In the genomic region with DNA sequence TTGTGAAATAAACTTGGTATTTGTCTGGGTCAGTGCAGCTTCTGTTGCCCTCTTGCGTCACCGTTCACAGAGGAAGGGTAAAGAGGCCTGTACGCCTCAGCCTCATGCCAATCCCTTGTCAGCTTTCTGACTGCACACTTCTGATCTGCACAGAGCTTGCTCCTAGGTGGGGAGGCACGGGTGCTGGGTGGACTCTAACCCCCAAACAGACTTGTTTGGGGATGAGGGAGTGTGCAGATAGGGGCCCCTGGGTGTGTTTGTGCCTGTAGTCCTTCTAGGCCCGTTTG, we compare ENCODE assay signal across 7 cellular contexts. TPM values are rescaled to one million over a fixed set of nuclear protein-coding genes. Genes with fewer than 3 reads are reported as not detected.
A peak's percentile ranks its signal among the peaks of the same experiment; 100 is the strongest.
DNase-seq lines count a peak whose midpoint lies in the region; ATAC-seq and TF ChIP-seq lines count a peak whose summit lies in the region.

No MANE protein-coding gene starts in this region.

- in situ Hi-C loops in GM23248 (cut with MboI) = no loop called here

- H3K27ac ChIP-seq in GM23248 (0 out of 2 replicates have a peak overlapping the region, but pooled peaks have one; percentile 36), OCI-LY3 (ENCODE audit: low read length) (no peak overlapping the region)

- H3K27ac Mint-ChIP-seq in endothelial cell (ENCODE audit: unreplicated experiment) = no peak overlapping the region
- peak overlapping the region; percentile 86 for H3K27ac Mint-ChIP-seq in progenitor cell of endocrine pancreas

- peak overlapping the region; percentile 80 for H3K4me2 ChIP-seq in GM23248 (ENCODE audit: unreplicated experiment)
- H3K4me2 ChIP-seq in OCI-LY3 (ENCODE audit: low read length) = peak overlapping the region; percentile 80

- H3K4me3 Mint-ChIP-seq in endothelial cell (ENCODE audit: unreplicated experiment) = peak overlapping the region; percentile 93
- peak overlapping the region; percentile 90 for H3K4me3 Mint-ChIP-seq in progenitor cell of endocrine pancreas (ENCODE audit: low read depth)

- peaks cover 14% of the 10 kb centered on the region; the same call in 1 of the 2 replicates for H3F3A ChIP-seq in GM23248 (ENCODE audit: insufficient read depth)

- no peaks in the 10 kb centered on the region for H3K9me2 ChIP-seq in GM23248 (ENCODE audit: insufficient read depth)

- H3K9ac ChIP-seq in GM23248 (peak overlapping the region; percentile 80), OCI-LY3 (ENCODE audit: low read length) (peak overlapping the region; percentile 68)

- peaks cover 43% of the 10 kb centered on the region for H3K4me1 Mint-ChIP-seq in endothelial cell (ENCODE audit: unreplicated experiment)
- peaks cover 36% of the 10 kb centered on the region for H3K4me1 Mint-ChIP-seq in progenitor cell of endocrine pancreas (ENCODE audit: low read depth)

- H2AFZ ChIP-seq in GM23248 = no peak overlapping the region
- H2AFZ ChIP-seq in OCI-LY3 (ENCODE audit: low read depth, low read length) = no peak overlapping the region

- peaks cover 33% of the 10 kb centered on the region for H3K36me3 Mint-ChIP-seq in endothelial cell (ENCODE audit: low read depth, unreplicated experiment)
- H3K36me3 Mint-ChIP-seq in progenitor cell of endocrine pancreas (ENCODE audit: insufficient read depth) = peaks cover 14% of the 10 kb centered on the region

- peak overlapping the region; percentile 85 for H3K4me3 ChIP-seq in GM23248
- peak overlapping the region; percentile 81 for H3K4me3 ChIP-seq in OCI-LY3 (ENCODE audit: low read length)

- DNase-seq in GM23248 = no peak
- DNase-seq in endothelial cell (ENCODE audit: low spot score) = no peak
- DNase-seq in progenitor cell of endocrine pancreas (ENCODE audit: low spot score, unreplicated experiment) = no peak
- no peak for DNase-seq in NCI-H510A treated with DMSO at 0.1 percent for 48 hours (lab: John Stamatoyannopoulos, UW)
- DNase-seq in mesenteric fat pad (ENCODE audit: low spot score) = no peak

- WGBS in GM23248 (ENCODE audit: low coverage in 1 of 2, low lambda C conversion rate in 2 of 2, missing lambda C conversion rate in 2 of 2), 2 experiments = 79 to 80% methylated on average over 5 of the region's 5 CpGs

- peaks cover 28% of the 10 kb centered on the region for H3K4me1 ChIP-seq in GM23248 (ENCODE audit: insufficient read depth)
- peaks cover 31% of the 10 kb centered on the region for H3K4me1 ChIP-seq in OCI-LY3 (ENCODE audit: low read length)

- H3K9me3 ChIP-seq in GM23248 (ENCODE audit: low read depth) (no peaks in the 10 kb centered on the region), OCI-LY3 (ENCODE audit: insufficient read depth, low read length) (no peaks in the 10 kb centered on the region)

- no peak for ATAC-seq in HG02981 (IDR thresholded peaks at IDR 0.05; ENCODE audit: unreplicated experiment)

- H3K9me3 Mint-ChIP-seq in endothelial cell (ENCODE audit: unreplicated experiment) (no peaks in the 10 kb centered on the region), progenitor cell of endocrine pancreas (ENCODE audit: low read depth) (no peaks in the 10 kb centered on the region)

- H3K36me3 ChIP-seq in GM23248 (ENCODE audit: low read depth) = peaks cover 10% of the 10 kb centered on the region; the same call in 1 of the 2 replicates
- peaks cover 20% of the 10 kb centered on the region for H3K36me3 ChIP-seq in OCI-LY3 (replicated peaks; ENCODE audit: low read depth, low read length)

- H4K20me1 ChIP-seq in GM23248 (ENCODE audit: insufficient read depth) = no peaks in the 10 kb centered on the region
- H4K20me1 ChIP-seq in OCI-LY3 (ENCODE audit: insufficient read depth, low read length) = peaks cover 4% of the 10 kb centered on the region; the same call in 1 of the 2 replicates

- peaks cover 33% of the 10 kb centered on the region for H3K27me3 Mint-ChIP-seq in endothelial cell (ENCODE audit: unreplicated experiment)
- no peaks in the 10 kb centered on the region for H3K27me3 Mint-ChIP-seq in progenitor cell of endocrine pancreas

- no peak for TF ChIP-seq CTCF in OCI-LY3 (IDR thresholded peaks at IDR 0.05; ENCODE audit: low read depth, low read length)
- TF ChIP-seq CTCF in endothelial cell (IDR thresholded peaks at IDR 0.05; ENCODE audit: unreplicated experiment) = no peak
- TF ChIP-seq CTCF in progenitor cell of endocrine pancreas (IDR thresholded peaks at IDR 0.05; ENCODE audit: unreplicated experiment) = no peak

- H3K27me3 ChIP-seq in GM23248 (replicated peaks; ENCODE audit: insufficient read depth) (no peaks in the 10 kb centered on the region), OCI-LY3 (ENCODE audit: low read depth, low read length) (no peaks in the 10 kb centered on the region)

- peaks cover 76% of the 10 kb centered on the region for H3K79me2 ChIP-seq in GM23248 (ENCODE audit: insufficient read depth)
- H3K79me2 ChIP-seq in OCI-LY3 (ENCODE audit: low read length) = peaks cover 79% of the 10 kb centered on the region

RNA-seq across cellular contexts. Expression of gene B4GALT2, which starts 0.8 kb away (rescaled TPM):
- 123 and 221 TPM in 2 replicates for total RNA-seq in GM23248 (2014; rRNA removed; shearing (Covaris generic))
- 27.3 and 28.9 TPM in 2 replicates for polyA plus RNA-seq in GM23248 (2016; fragmentation: Nextera tagmentation; extraction: Ambion mirVana)
- total RNA-seq in endothelial cell (ENCODE audit: unreplicated experiment) = 35.4 TPM
- total RNA-seq in progenitor cell of endocrine pancreas = 61.7 and 63.1 TPM in 2 replicates
- total RNA-seq in mesenteric fat pad = 66.3 TPM

RNA-seq across cellular contexts. Expression of gene ATP6V0B, which starts 3.4 kb away (rescaled TPM):
- 122 and 140 TPM in 2 replicates for total RNA-seq in GM23248 (2014; rRNA removed; shearing (Covaris generic))
- 174 and 177 TPM in 2 replicates for polyA plus RNA-seq in GM23248 (2016; fragmentation: Nextera tagmentation; extraction: Ambion mirVana)
- total RNA-seq in endothelial cell (ENCODE audit: unreplicated experiment) (94.5 TPM), progenitor cell of endocrine pancreas (104 and 108 TPM in 2 replicates), mesenteric fat pad (133 TPM)

RNA-seq across cellular contexts. Expression of gene DPH2, which starts 8.4 kb away (rescaled TPM):
- 42.9 and 51.1 TPM in 2 replicates for total RNA-seq in GM23248 (2014; rRNA removed; shearing (Covaris generic))
- polyA plus RNA-seq in GM23248 (2016; fragmentation: Nextera tagmentation; extraction: Ambion mirVana) = 16.7 and 21.0 TPM in 2 replicates
- total RNA-seq in endothelial cell (ENCODE audit: unreplicated experiment) (17.1 TPM), progenitor cell of endocrine pancreas (24.9 and 25.4 TPM in 2 replicates), mesenteric fat pad (23.2 TPM)

RNA-seq across cellular contexts. Expression of gene CCDC24, which starts 13.2 kb away (rescaled TPM):
- 3.1 and 4.7 TPM in 2 replicates for total RNA-seq in GM23248 (2014; rRNA removed; shearing (Covaris generic))
- 4.3 and 5.3 TPM in 2 replicates for polyA plus RNA-seq in GM23248 (2016; fragmentation: Nextera tagmentation; extraction: Ambion mirVana)
- total RNA-seq in endothelial cell (ENCODE audit: unreplicated experiment) = 4.2 TPM
- total RNA-seq in progenitor cell of endocrine pancreas = 34.8 and 35.9 TPM in 2 replicates
- 3.9 TPM for total RNA-seq in mesenteric fat pad

RNA-seq across cellular contexts. Expression of gene IPO13, which starts 31.5 kb away (rescaled TPM):
- 29.4 and 35.8 TPM in 2 replicates for total RNA-seq in GM23248 (2014; rRNA removed; shearing (Covaris generic))
- 17.1 and 21.0 TPM in 2 replicates for polyA plus RNA-seq in GM23248 (2016; fragmentation: Nextera tagmentation; extraction: Ambion mirVana)
- total RNA-seq in endothelial cell (ENCODE audit: unreplicated experiment) (31.5 TPM), progenitor cell of endocrine pancreas (34.6 and 35.8 TPM in 2 replicates), mesenteric fat pad (26.1 TPM)
